In the genomic region with DNA sequence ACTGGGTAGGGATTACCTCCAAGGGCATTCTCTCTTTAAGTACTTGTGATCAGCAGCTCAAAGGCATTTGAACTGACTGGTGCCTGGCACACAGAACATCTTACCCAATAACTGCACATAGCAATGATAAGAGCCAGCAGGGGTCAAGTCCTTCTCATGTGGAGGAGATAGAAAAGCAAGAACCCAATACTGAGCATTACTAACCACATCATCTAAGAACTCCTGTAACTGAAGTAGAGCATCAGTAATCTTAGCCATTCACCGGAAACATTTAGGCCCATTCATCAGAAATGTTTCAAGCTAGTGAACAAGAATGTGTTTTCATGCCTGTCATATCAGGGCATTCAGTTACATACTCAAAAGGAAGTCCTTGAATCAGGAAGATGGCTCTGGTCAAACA, we compare ENCODE assay signal across 19 cellular contexts. TPM values are rescaled to one million over a fixed set of nuclear protein-coding genes. Genes with fewer than 3 reads are reported as not detected.
DNase-seq lines count a peak whose midpoint lies in the region; ATAC-seq and TF ChIP-seq lines count a peak whose summit lies in the region.
"Had no signal": no experiment of that assay in that cellular context is flagged by ENCODE, and none has a peak within 500 bp of the region (broad histone marks: within the 10 kb centered on the region; RNA-seq: fewer than 3 reads in every experiment).

No MANE protein-coding gene starts in this region.

- intact Hi-C loops in adrenal gland (cut with DNase I) = no loop called here
- intact Hi-C loops in left ventricle myocardium superior (cut with micrococcal nuclease) = no loop called here
- intact Hi-C loops in upper lobe of right lung (cut with DNase I) = no loop called here

- H3K36me3 ChIP-seq in adrenal gland (replicated peaks in 1 of 2) = no peaks in the 10 kb centered on the region
- no peaks in the 10 kb centered on the region for H3K36me3 ChIP-seq in upper lobe of right lung
- H3K36me3 ChIP-seq: HAP-1, neural progenitor cell had no signal

- no peak for TF ChIP-seq POLR2A in adrenal gland (IDR thresholded peaks at IDR 0.05)

- H3K4me3 Mint-ChIP-seq in HFFc6 = no peak overlapping the region
- no peak overlapping the region for H3K4me3 Mint-ChIP-seq in progenitor cell of endocrine pancreas (ENCODE audit: low read depth)
- H3K4me3 Mint-ChIP-seq: activated naive CD4-positive, alpha-beta T cell treated with anti-CD3 and anti-CD28 coated beads, Interleukin-2, amount 50 U/mL, for 24 hours; neural progenitor cell had no signal

- no peaks in the 10 kb centered on the region for H3K36me3 Mint-ChIP-seq in HFFc6 (ENCODE audit: low read depth)
- no peaks in the 10 kb centered on the region for H3K36me3 Mint-ChIP-seq in progenitor cell of endocrine pancreas (ENCODE audit: insufficient read depth)
- H3K36me3 Mint-ChIP-seq: activated naive CD4-positive, alpha-beta T cell treated with anti-CD3 and anti-CD28 coated beads, Interleukin-2, amount 50 U/mL, for 24 hours; neural progenitor cell had no signal

- peak overlapping the region; percentile 86 for H3K27ac ChIP-seq in 22Rv1
- peak overlapping the region in 4 of 5 donors; percentile 22 to 83 (median 42) for H3K27ac ChIP-seq in adrenal gland
- H3K27ac ChIP-seq in upper lobe of right lung = no peak overlapping the region
- H3K27ac ChIP-seq: neural progenitor cell had no signal

- peak; percentile 42 for ATAC-seq in left ventricle myocardium superior
- ATAC-seq in upper lobe of right lung = no peak
- ATAC-seq: esophagus mucosa had no signal

- DNase-seq in HFFc6 (no peak), adrenal gland (peak in 4 of 7 donors; percentile 24 to 65 (median 39)), left ventricle myocardium superior (no peak), upper lobe of right lung (no peak), HuH-7.5 (ENCODE audit: low spot score) (no peak), progenitor cell of endocrine pancreas (ENCODE audit: low spot score, unreplicated experiment) (no peak), NCI-H774 (lab: John Stamatoyannopoulos, UW) (no peak)
- DNase-seq: AML-193, DMS79, Kasumi-1, NCI-H2029 treated with DMSO at 0.1 percent for 48 hours, SHP77, small intestine had no signal

- peak overlapping the region; percentile 69 for H3K27ac Mint-ChIP-seq in HFFc6
- H3K27ac Mint-ChIP-seq in progenitor cell of endocrine pancreas = no peak overlapping the region
- H3K27ac Mint-ChIP-seq: neural progenitor cell had no signal

- H3K27me3 ChIP-seq in adrenal gland (no peaks in the 10 kb centered on the region), upper lobe of right lung (no peaks in the 10 kb centered on the region)
- H3K27me3 ChIP-seq: neural progenitor cell had no signal

- H3K9me3 ChIP-seq in adrenal gland (replicated peaks in 1 of 3) = no peaks in the 10 kb centered on the region
- H3K9me3 ChIP-seq in upper lobe of right lung = no peaks in the 10 kb centered on the region
- H3K9me3 ChIP-seq: HAP-1 had no signal

- H3K4me1 Mint-ChIP-seq in HFFc6 (ENCODE audit: low read depth) (peaks cover 49% of the 10 kb centered on the region), progenitor cell of endocrine pancreas (ENCODE audit: low read depth) (peaks cover 41% of the 10 kb centered on the region)

- TF ChIP-seq CTCF in 22Rv1 (IDR thresholded peaks at IDR 0.05) (no peak), HFFc6 (IDR thresholded peaks at IDR 0.05) (no peak), adrenal gland (IDR thresholded peaks at IDR 0.05) (no peak), upper lobe of right lung (IDR thresholded peaks at IDR 0.05) (no peak), progenitor cell of endocrine pancreas (IDR thresholded peaks at IDR 0.05; ENCODE audit: unreplicated experiment) (no peak)

- H3K9me3 Mint-ChIP-seq in HFFc6 = no peaks in the 10 kb centered on the region
- no peaks in the 10 kb centered on the region for H3K9me3 Mint-ChIP-seq in progenitor cell of endocrine pancreas (ENCODE audit: low read depth)
- H3K9me3 Mint-ChIP-seq: activated naive CD4-positive, alpha-beta T cell treated with anti-CD3 and anti-CD28 coated beads, Interleukin-2, amount 50 U/mL, for 24 hours; neural progenitor cell had no signal

- WGBS in adrenal gland, 4 donors = 46 to 64% (median 58%) methylated on average over 1 of the region's 1 CpG

- H3K4me1 ChIP-seq in adrenal gland (replicated peaks in 1 of 2) (peaks cover 9 to 45% of the 10 kb centered on the region in 2 donors), upper lobe of right lung (peaks cover 30% of the 10 kb centered on the region)
- H3K4me1 ChIP-seq: neural progenitor cell had no signal

- H3K4me3 ChIP-seq in adrenal gland (no peak overlapping the region), upper lobe of right lung (no peak overlapping the region)
- H3K4me3 ChIP-seq: coronary artery, HAP-1, neural progenitor cell had no signal

- no peaks in the 10 kb centered on the region for H3K27me3 Mint-ChIP-seq in HFFc6 (ENCODE audit: insufficient read depth)
- H3K27me3 Mint-ChIP-seq in progenitor cell of endocrine pancreas = no peaks in the 10 kb centered on the region
- H3K27me3 Mint-ChIP-seq: activated naive CD4-positive, alpha-beta T cell treated with anti-CD3 and anti-CD28 coated beads, Interleukin-2, amount 50 U/mL, for 24 hours had no signal

RNA-seq across cellular contexts. Expression of gene THEM4, which starts 33.6 kb away (rescaled TPM):
- 10 to 100 TPM in 1 of 6 experiments, 1 to 10 TPM in 5; 8.0 to 10.1 (median 9.3) TPM for total RNA-seq in HFFc6 (2021; fragmentation: NEBNext Ultra II Directional; extraction: Animal tissue kit (Norgen Biotek cat#: 25700))
- total RNA-seq in adrenal gland (10 to 100 TPM; 20.2 to 36.4 (median 25.3) TPM), left ventricle myocardium superior (16.6 TPM), upper lobe of right lung (14.0 TPM), progenitor cell of endocrine pancreas (17.3 and 21.5 TPM in 2 replicates)
- 10 to 100 TPM; 32.3 to 36.3 (median 34.9) TPM for polyA plus RNA-seq in adrenal gland

RNA-seq across cellular contexts. Expression of gene S100A10, which starts 50.8 kb away (rescaled TPM):
- total RNA-seq in HFFc6 (2021; fragmentation: NEBNext Ultra II Directional; extraction: Animal tissue kit (Norgen Biotek cat#: 25700)) = 100 to 1,000 TPM; 390 to 518 (median 442) TPM
- total RNA-seq in adrenal gland (100 to 1,000 TPM in 5 of 8 donors, 10 to 100 TPM in 3; 66.7 to 463 (median 262) TPM), left ventricle myocardium superior (201 TPM), upper lobe of right lung (643 TPM), progenitor cell of endocrine pancreas (432 and 438 TPM in 2 replicates)
- polyA plus RNA-seq in adrenal gland = 100 to 1,000 TPM; 439 to 860 (median 798) TPM

Comparison
In these comparisons a context has a peak if more than half of its experiments do, and no peak if none do; other contexts are left out.
1. DNase-seq: peak in adrenal gland (4 of 7); none in HFFc6 (single experiment), left ventricle myocardium superior (single experiment), upper lobe of right lung (single experiment), HuH-7.5 (single experiment), progenitor cell of endocrine pancreas (single experiment) and NCI-H774 (single experiment).